8 cellular contexts compared by ENCODE assay signal in the genomic region with DNA sequence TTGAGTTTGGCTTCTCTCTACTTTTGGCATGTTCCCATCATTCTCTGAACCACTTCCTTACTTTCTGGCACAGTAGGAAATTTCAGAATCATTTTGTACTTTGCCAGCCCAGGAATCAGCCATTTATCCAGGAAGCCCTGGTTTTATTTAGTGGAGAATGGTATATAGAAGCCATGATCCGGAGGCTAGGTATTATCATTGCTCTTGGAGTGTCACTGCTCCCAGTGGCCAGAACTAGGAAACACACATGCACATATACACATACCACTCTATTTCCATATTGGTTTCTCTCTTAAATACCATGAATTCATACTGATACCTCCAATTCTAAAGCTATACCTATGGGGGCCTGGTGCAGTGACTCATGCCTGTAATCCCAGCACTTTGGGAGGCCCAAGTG. TPM values are rescaled to one million over a fixed set of nuclear protein-coding genes. Genes with fewer than 3 reads are reported as not detected.
A peak's percentile ranks its signal among the peaks of the same experiment; 100 is the strongest.
DNase-seq lines count a peak whose midpoint lies in the region; ATAC-seq, FAIRE-seq and TF ChIP-seq lines count a peak whose summit lies in the region.

No MANE protein-coding gene starts in this region.

- peak; percentile 41 for TF ChIP-seq CTCF in BJ (IDR thresholded peaks at IDR 0.05; ENCODE audit: insufficient read depth, low read depth, low read length)
- TF ChIP-seq CTCF in bronchial epithelial cell (IDR thresholded peaks at IDR 0.05; ENCODE audit: insufficient read depth, low read length, severe bottlenecking) = peak; percentile 45

- CTCF ChIA-PET in BJ (lab: Yijun Ruan, JAX) = interaction anchor here (0.5 to 1.0 kb wide), 2 partner anchors 10 to 221 kb away, joined by 3 to 4 read pairs; no protein-coding TSS in a partner anchor

- POLR2A ChIA-PET in BJ (lab: Charles Lee) = no interaction called here

- H3K4me3 ChIP-seq in BJ (ENCODE audit: low read depth, low read length) = no peak overlapping the region
- H3K4me3 ChIP-seq in Jurkat, Clone E6-1 (ENCODE audit: low read length) = no peak overlapping the region
- no peak overlapping the region for H3K4me3 ChIP-seq in bronchial epithelial cell (ENCODE audit: low read depth, low read length)

- no peaks in the 10 kb centered on the region for H3K36me3 ChIP-seq in BJ (ENCODE audit: control insufficient read depth, insufficient read depth, low read length)
- H3K36me3 ChIP-seq in bronchial epithelial cell (ENCODE audit: control insufficient read depth, insufficient read depth, low read length) = no peaks in the 10 kb centered on the region

- H3K27me3 ChIP-seq in BJ (ENCODE audit: control insufficient read depth, insufficient read depth, low read length) (no peaks in the 10 kb centered on the region), bronchial epithelial cell (ENCODE audit: control insufficient read depth, insufficient read depth, low read length) (no peaks in the 10 kb centered on the region)

- no peak for FAIRE-seq in bronchial epithelial cell (lab: Jason Lieb, UNC)

- DNase-seq in BJ (ENCODE audit: low read depth) = no peak
- peak; percentile 3 for DNase-seq in Jurkat, Clone E6-1 (ENCODE audit: low read depth, low spot score)
- DNase-seq in bronchial epithelial cell (ENCODE audit: low read depth) = peak; percentile 39
- peak; percentile 27 for DNase-seq in stimulated activated CD8-positive, alpha-beta memory T cell treated with anti-CD3 and anti-CD28 coated beads, Interleukin-4, amount 100 ng/mL, for 48 hours
- DNase-seq in globus pallidus (ENCODE audit: low spot score) = no peak
- DNase-seq in NCI-H1105 (lab: John Stamatoyannopoulos, UW) = no peak
- DNase-seq in RPMI8226 = no peak

- peak; percentile 56 for ATAC-seq in GM18873 (IDR thresholded peaks at IDR 0.05; ENCODE audit: low FRiP score, unreplicated experiment)

RNA-seq across cellular contexts. Expression of gene SUFU, which starts 36.3 kb away (rescaled TPM):
- polyA plus RNA-seq in BJ (2011; rRNA removed) = 5.3 and 8.5 TPM in 2 replicates
- polyA minus RNA-seq in BJ (2011; rRNA and poly(A)+ RNA removed) = 9.7 and 9.8 TPM in 2 replicates
- polyA plus RNA-seq in Jurkat, Clone E6-1 (2012; ENCODE audit: insufficient read depth, insufficient read length) = 8.2 TPM
- total RNA-seq in bronchial epithelial cell = 0.79 and 0.90 TPM in 2 replicates

RNA-seq across cellular contexts. Expression of gene ACTR1A, which starts 37.5 kb away (rescaled TPM):
- polyA plus RNA-seq in BJ (2011; rRNA removed) = 178 and 216 TPM in 2 replicates
- polyA minus RNA-seq in BJ (2011; rRNA and poly(A)+ RNA removed) = 148 and 200 TPM in 2 replicates
- polyA plus RNA-seq in Jurkat, Clone E6-1 (2012; ENCODE audit: insufficient read depth, insufficient read length) = 104 TPM
- 53.2 and 79.6 TPM in 2 replicates for total RNA-seq in bronchial epithelial cell

Comparison
In these comparisons a context has a peak if more than half of its experiments do, and no peak if none do; other contexts are left out.
1. DNase-seq: peak in Jurkat, Clone E6-1 (single experiment), bronchial epithelial cell (single experiment) and stimulated activated CD8-positive, alpha-beta memory T cell treated with anti-CD3 and anti-CD28 coated beads, Interleukin-4, amount 100 ng/mL, for 48 hours (single experiment); none in BJ (single experiment), globus pallidus (single experiment), NCI-H1105 (single experiment) and RPMI8226 (single experiment).